8 cellular contexts compared by ENCODE assay signal in genomic region chr7:124263232-124263827, GRCh38.
DNase-seq lines count a peak whose midpoint lies in the region; ATAC-seq and TF ChIP-seq lines count a peak whose summit lies in the region.

No MANE protein-coding gene starts in this region.

- no peaks in the 10 kb centered on the region for H3K9me2 ChIP-seq in GM23248 (ENCODE audit: insufficient read depth)

- no peak overlapping the region for H3K27ac ChIP-seq in GM23248

- no peaks in the 10 kb centered on the region for H3K36me3 ChIP-seq in GM23248 (ENCODE audit: low read depth)

- H3K4me2 ChIP-seq in GM23248 (ENCODE audit: unreplicated experiment): no peak overlapping the region

- no peaks in the 10 kb centered on the region for H3K27me3 ChIP-seq in GM23248 (replicated peaks; ENCODE audit: insufficient read depth)

- in situ Hi-C loops in GM23248 (cut with MboI): no loop called here

- H3K4me3 ChIP-seq in epithelial cell of proximal tubule (ENCODE audit: low read depth, low read length) (no peak overlapping the region), GM23248 (no peak overlapping the region)

- no peaks in the 10 kb centered on the region for H3K9me3 ChIP-seq in GM23248 (ENCODE audit: low read depth)

- no peaks in the 10 kb centered on the region for H3F3A ChIP-seq in GM23248 (ENCODE audit: insufficient read depth)

- no peak overlapping the region for H2AFZ ChIP-seq in GM23248

- ATAC-seq in GM18502 (IDR thresholded peaks at IDR 0.05; ENCODE audit: poor library complexity, unreplicated experiment): peak; percentile 93
- peak; percentile 96 for ATAC-seq in GM21786 (IDR thresholded peaks at IDR 0.05; ENCODE audit: unreplicated experiment)
- peak; percentile 88 for ATAC-seq in HG03571 (IDR thresholded peaks at IDR 0.05; ENCODE audit: unreplicated experiment)
- ATAC-seq in Right ventricle myocardium inferior: no peak

- H3K9ac ChIP-seq in GM23248: no peak overlapping the region

- H3K4me1 ChIP-seq in GM23248 (ENCODE audit: insufficient read depth): no peaks in the 10 kb centered on the region

- intact Hi-C loops in Right ventricle myocardium inferior (cut with DNase I): no loop called here

- no peaks in the 10 kb centered on the region for H4K20me1 ChIP-seq in GM23248 (ENCODE audit: insufficient read depth)

- no peaks in the 10 kb centered on the region for H3K79me2 ChIP-seq in GM23248 (ENCODE audit: insufficient read depth)

- 25 to 31% methylated on average over 4 of the region's 4 CpGs for WGBS in GM23248 (ENCODE audit: low coverage in 1 of 2, low lambda C conversion rate in 2 of 2, missing lambda C conversion rate in 2 of 2), 2 experiments

- DNase-seq in epithelial cell of proximal tubule (ENCODE audit: low read depth) (peak; percentile 26), Right ventricle myocardium inferior (ENCODE audit: missing footprints) (no peak), SKM-1 treated with dmso at 0.1 percent for 144 hours (lab: John Stamatoyannopoulos, UW; ENCODE audit: unreplicated experiment) (no peak), AML-193 (lab: John Stamatoyannopoulos, UW) (no peak), GM23248 (no peak)

- no peak for TF ChIP-seq CTCF in epithelial cell of proximal tubule (conservative IDR thresholded peaks at IDR 0.05; ENCODE audit: low read depth, low read length)
